8 cellular contexts compared by ENCODE assay signal in genomic region chr6:25991785-25992412, GRCh38. TPM values are rescaled to one million over a fixed set of nuclear protein-coding genes. Genes with fewer than 3 reads are reported as not detected.
DNase-seq lines count a peak whose midpoint lies in the region; ATAC-seq and TF ChIP-seq lines count a peak whose summit lies in the region.

No MANE protein-coding gene starts in this region.

- CTCF ChIA-PET in PC-3 (lab: Charles Lee) = interaction anchor here (0.8 to 1.2 kb wide), 4 partner anchors 30 to 321 kb away, joined by 3 to 6 read pairs (median 4); a partner anchor contains a TSS

- H3K4me1 ChIP-seq in PC-3 (ENCODE audit: insufficient read depth, low read length) (peaks cover 6% of the 10 kb centered on the region; the same call in 1 of the 2 replicates), fibroblast of lung (ENCODE audit: control insufficient read depth, extremely low read depth, insufficient read depth, low read length) (peaks cover 4% of the 10 kb centered on the region)

- no peaks in the 10 kb centered on the region for H3F3A ChIP-seq in PC-3 (ENCODE audit: low read length, unreplicated experiment)

- H3K4me2 ChIP-seq in PC-3 (ENCODE audit: low read length) (peak overlapping the region; percentile 100), fibroblast of lung (ENCODE audit: extremely low read depth, insufficient read depth, low read length) (peak overlapping the region; percentile 99)

- TF ChIP-seq CTCF in PC-3 (conservative IDR thresholded peaks at IDR 0.05; ENCODE audit: low read depth, low read length) (no peak), fibroblast of lung (conservative IDR thresholded peaks at IDR 0.05 in 1 of 2, IDR thresholded peaks at IDR 0.05 in 1 of 2; ENCODE audit: low read depth in 1 of 2, low read length in 2 of 2) (no peak)

- POLR2A ChIA-PET in PC-3 (lab: Charles Lee; ENCODE audit: unreplicated experiment) = interaction anchor here (1.1 to 2.0 kb wide), 2 partner anchors 28 to 30 kb away, joined by 3 to 9 read pairs; a partner anchor contains a TSS

- H3K27ac ChIP-seq in PC-3 (ENCODE audit: low read length) (peak overlapping the region; percentile 51), fibroblast of lung (ENCODE audit: insufficient read depth, low read length) (peak overlapping the region; percentile 91)

- H3K4me3 ChIP-seq in PC-3 (ENCODE audit: low read length) = peak overlapping the region; percentile 96
- peak overlapping the region; percentile 39 to 79 (median 58) for H3K4me3 ChIP-seq in fibroblast of lung (replicated peaks in 1 of 4; ENCODE audit: control extremely low read depth in 1 of 4, insufficient read depth in 1 of 4, low read depth in 3 of 4, low read length in 4 of 4)

- H4K20me1 ChIP-seq in PC-3 (ENCODE audit: low read length) = no peaks in the 10 kb centered on the region
- no peaks in the 10 kb centered on the region for H4K20me1 ChIP-seq in fibroblast of lung (ENCODE audit: control insufficient read depth, extremely low read depth, insufficient read depth, low read length)

- BruUV-seq in PC-3 (replicated peaks; lab: Mats Ljungman, UMichigan) = TSS peak; percentile 99

- intact Hi-C loops in PC-3 (cut with micrococcal nuclease) = loop anchor here (2.0 to 5.0 kb wide), 2 partner anchors 29 to 100 kb away; partner anchors contain the start of gene TRIM38

- H3K9ac ChIP-seq in PC-3 (ENCODE audit: low read length) (peak overlapping the region; percentile 86), fibroblast of lung (ENCODE audit: insufficient read depth, low read length) (peak overlapping the region; percentile 68)

- H3K27me3 ChIP-seq in PC-3 (ENCODE audit: low read length) = no peaks in the 10 kb centered on the region
- no peaks in the 10 kb centered on the region for H3K27me3 ChIP-seq in fibroblast of lung (ENCODE audit: control insufficient read depth, insufficient read depth, low read length)

- H3K9me3 ChIP-seq in PC-3 (ENCODE audit: low read length) = no peaks in the 10 kb centered on the region
- no peaks in the 10 kb centered on the region for H3K9me3 ChIP-seq in fibroblast of lung (ENCODE audit: control insufficient read depth, insufficient read depth, low read depth, low read length)

- H3K79me2 ChIP-seq in PC-3 (ENCODE audit: low read length) = no peaks in the 10 kb centered on the region
- H3K79me2 ChIP-seq in fibroblast of lung (ENCODE audit: control insufficient read depth, insufficient read depth, low read length) = peaks cover 2% of the 10 kb centered on the region

- ATAC-seq in GM21367 (IDR thresholded peaks at IDR 0.05; ENCODE audit: unreplicated experiment) = peak; percentile 34
- peak; percentile 45 for ATAC-seq in PC-3
- ATAC-seq in stimulated activated naive CD8-positive, alpha-beta T cell treated with anti-CD3 and anti-CD28 coated beads, Interleukin-15, Interleukin-2, amounts not matched to agents 100 U/mL and 50 U/mL, for 24 hours = peak; percentile 35

- DNase-seq in COLO829 (ENCODE audit: low spot score) (peak; percentile 52), HS-27A (ENCODE audit: low read depth) (peak; percentile 42), PC-3 (peak; percentile 48), fibroblast of lung (ENCODE audit: low read depth in 2 of 2) (peak; percentile 56 to 73), myocyte (ENCODE audit: low read depth) (peak; percentile 87)
- peak; percentile 6 to 8 for DNase-seq in activated T-helper 1 cell treated with anti-CD3 and anti-CD28 coated beads, Interleukin-2, amount 50 U/mL, for 16 hours (ENCODE audit: low read depth in 1 of 2, low spot score in 1 of 2)
- peak; percentile 59 for DNase-seq in stimulated activated naive CD8-positive, alpha-beta T cell treated with anti-CD3 and anti-CD28 coated beads, Interleukin-15, Interleukin-2, amounts not matched to agents 100 U/mL and 50 U/mL, for 24 hours

- peak overlapping the region; percentile 99 for H2AFZ ChIP-seq in PC-3 (ENCODE audit: low read length)
- peak overlapping the region; percentile 95 for H2AFZ ChIP-seq in fibroblast of lung (ENCODE audit: low read length)

- no peaks in the 10 kb centered on the region; the same call in 1 of the 2 replicates for H3K36me3 ChIP-seq in PC-3 (ENCODE audit: low read depth, low read length)
- H3K36me3 ChIP-seq in fibroblast of lung (ENCODE audit: control insufficient read depth, insufficient read depth, low read length) = peaks cover 3% of the 10 kb centered on the region

- H3K9me2 ChIP-seq in PC-3 (replicated peaks; ENCODE audit: low read length) = no peaks in the 10 kb centered on the region

RNA-seq across cellular contexts. Expression of gene TRIM38, which starts 29.3 kb away (rescaled TPM):
- total RNA-seq in PC-3 (2014; rRNA removed) (5.6 and 6.4 TPM in 2 replicates), fibroblast of lung (14.4 and 14.5 TPM in 2 replicates), myocyte (13.7 and 28.7 TPM in 2 replicates)
- polyA plus RNA-seq in fibroblast of lung = 5.8 and 7.6 TPM in 2 replicates
- 4.5 and 6.4 TPM in 2 replicates for polyA plus RNA-seq in fibroblast of lung (2012)
- 3.4 and 4.2 TPM in 2 replicates for polyA minus RNA-seq in fibroblast of lung (ENCODE audit: low replicate concordance)
- polyA plus RNA-seq in myocyte (2012) = 7.9 TPM

Comparison
In these comparisons a context has a peak if more than half of its experiments do, and no peak if none do; other contexts are left out.
1. Peak in every context shown above with its lines: DNase-seq, ATAC-seq, H3K4me3 ChIP-seq and H3K27ac ChIP-seq.
2. DNase-seq: peak in every context shown above with its lines; median percentile 87 in myocyte; 64 in fibroblast of lung; 59 in stimulated activated naive CD8-positive, alpha-beta T cell treated with anti-CD3 and anti-CD28 coated beads, Interleukin-15, Interleukin-2, amounts not matched to agents 100 U/mL and 50 U/mL, for 24 hours; 52 in COLO829; 48 in PC-3; 42 in HS-27A; 7 in activated T-helper 1 cell treated with anti-CD3 and anti-CD28 coated beads, Interleukin-2, amount 50 U/mL, for 16 hours.